In the genomic region with DNA sequence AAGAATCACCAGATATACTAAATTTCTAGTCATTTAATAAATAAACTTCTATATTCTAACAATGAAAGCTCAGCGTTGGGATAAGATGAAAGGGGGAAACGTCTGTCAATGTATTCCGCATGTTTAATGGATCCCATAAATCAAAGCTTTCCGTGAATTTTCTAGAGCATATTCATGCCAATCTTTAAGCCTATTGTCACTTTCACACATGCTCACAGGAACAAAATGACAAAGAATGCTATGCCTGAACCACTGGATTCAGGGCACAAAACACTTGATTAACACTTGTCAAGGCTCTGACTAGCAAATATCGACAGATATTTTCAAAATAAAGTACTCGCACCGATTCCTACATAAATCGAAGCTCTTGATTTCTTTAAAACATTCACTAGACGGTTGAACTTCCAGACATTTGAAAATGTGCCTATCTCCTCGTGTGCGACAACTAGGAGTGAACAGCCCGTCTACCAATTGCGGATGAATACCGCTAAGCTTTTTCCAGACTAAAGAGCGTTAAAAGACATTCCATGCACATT, we compare ENCODE assay signal across 8 cellular contexts. TPM values are rescaled to one million over a fixed set of nuclear protein-coding genes. Genes with fewer than 3 reads are reported as not detected.
DNase-seq lines count a peak whose midpoint lies in the region; ATAC-seq and TF ChIP-seq lines count a peak whose summit lies in the region.

No MANE protein-coding gene starts in this region.

- ATAC-seq in HG03045 (IDR thresholded peaks at IDR 0.05; ENCODE audit: unreplicated experiment), result no peak

- intact Hi-C loops in MCF 10A (cut with micrococcal nuclease), result loop anchor here (1.0 to 5.0 kb wide), 4 partner anchors 172 to 257 kb away; no protein-coding TSS in a partner anchor

- no peaks in the 10 kb centered on the region for H3K9me3 Mint-ChIP-seq in MCF 10A (ENCODE audit: unreplicated experiment)

- H3K27me3 Mint-ChIP-seq in MCF 10A (ENCODE audit: insufficient read depth, unreplicated experiment), result no peaks in the 10 kb centered on the region

- no peak for TF ChIP-seq CTCF in GM12864 (IDR thresholded peaks at IDR 0.05; ENCODE audit: low read depth, low read length, missing control alignments)
- TF ChIP-seq CTCF in MCF 10A (IDR thresholded peaks at IDR 0.05; ENCODE audit: unreplicated experiment), result no peak

- BruUV-seq in MCF 10A (replicated peaks; lab: Mats Ljungman, UMichigan), result no TSS peak

- CTCF ChIA-PET in MCF 10A (lab: Yijun Ruan, JAX), result interaction anchor here (0.7 to 3.4 kb wide), 19 partner anchors 10 to 262 kb away, joined by 3 to 17 read pairs (median 4); a partner anchor contains a TSS

- H3K4me1 Mint-ChIP-seq in MCF 10A (ENCODE audit: insufficient read depth, unreplicated experiment), result peaks cover 33% of the 10 kb centered on the region

- peak overlapping the region; percentile 91 for H3K27ac Mint-ChIP-seq in MCF 10A (ENCODE audit: low read depth, unreplicated experiment)

- POLR2A ChIA-PET in MCF 10A (lab: Yijun Ruan, JAX), result interaction anchor here (0.6 to 4.9 kb wide), 16 partner anchors 8 to 365 kb away, joined by 3 to 61 read pairs (median 12); a partner anchor contains a TSS

- H3K4me3 Mint-ChIP-seq in MCF 10A (ENCODE audit: unreplicated experiment), result peak overlapping the region; percentile 95

- no peak for TF ChIP-seq POLR2A in erythroblast (IDR thresholded peaks at IDR 0.05; ENCODE audit: low read length)

- peak overlapping the region; percentile 77 for H3K4me3 ChIP-seq in GM12864 (ENCODE audit: low read depth, low read length)

- DNase-seq in GM12864 (ENCODE audit: low read depth) (no peak), NCI-H1092 (lab: John Stamatoyannopoulos, UW) (peak; percentile 7), MCF 10A (ENCODE audit: unreplicated experiment) (no peak), midbrain (lab: John Stamatoyannopoulos, UW) (peak; percentile 55), LoVo (ENCODE audit: low spot score) (no peak), erythroblast (lab: John Stamatoyannopoulos, UW) (no peak)
- no peak for DNase-seq in activated effector memory CD4-positive, alpha-beta T cell treated with anti-CD3 and anti-CD28 coated beads, Interleukin-2, amount 50 U/mL, for 16 hours

- H3K36me3 Mint-ChIP-seq in MCF 10A (ENCODE audit: insufficient read depth, unreplicated experiment), result peaks cover 7% of the 10 kb centered on the region

RNA-seq across cellular contexts. Expression of a gene that starts 1.8 kb away (rescaled TPM):
- 59.2 and 60.6 TPM in 2 replicates for total RNA-seq in MCF 10A (2022)

Comparison
In these comparisons a context has a peak if more than half of its experiments do, and no peak if none do; other contexts are left out.
1. DNase-seq: peak in NCI-H1092 (single experiment) and midbrain (single experiment); none in GM12864 (single experiment), MCF 10A (single experiment), LoVo (single experiment), erythroblast (0 of 2) and activated effector memory CD4-positive, alpha-beta T cell treated with anti-CD3 and anti-CD28 coated beads, Interleukin-2, amount 50 U/mL, for 16 hours (single experiment).